In the genomic region with DNA sequence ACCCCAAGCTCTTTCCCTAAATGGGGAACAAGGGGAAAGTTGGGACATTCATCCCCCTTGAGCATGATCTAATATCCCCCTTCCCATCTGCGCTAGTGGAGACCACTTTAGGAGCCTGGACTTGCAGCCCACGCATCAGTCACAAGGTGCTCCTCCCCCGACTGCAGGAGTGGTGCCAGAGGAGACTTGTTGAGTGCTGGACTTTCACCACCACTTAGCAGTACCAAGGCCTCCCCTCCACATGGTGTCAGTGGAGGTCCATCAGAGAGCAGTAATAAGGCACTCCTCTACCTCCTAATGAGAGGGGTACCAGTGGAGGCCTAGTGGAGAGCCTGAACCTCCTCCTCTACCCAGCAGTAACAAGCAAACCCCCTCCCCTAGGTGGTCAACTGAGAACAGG, we compare ENCODE assay signal across 8 cellular contexts. TPM values are rescaled to one million over a fixed set of nuclear protein-coding genes. Genes with fewer than 3 reads are reported as not detected.
A peak's percentile ranks its signal among the peaks of the same experiment; 100 is the strongest.
DNase-seq lines count a peak whose midpoint lies in the region; ATAC-seq and TF ChIP-seq lines count a peak whose summit lies in the region.

No MANE protein-coding gene starts in this region.

- POLR2A ChIA-PET in activated CD8-positive, alpha-beta T cell treated with anti-CD3 and anti-CD28 coated beads for 36 hours (lab: Charles Lee) = no interaction called here
- POLR2A ChIA-PET in naive thymus-derived CD8-positive, alpha-beta T cell (lab: Charles Lee) = no interaction called here

- H3K27ac Mint-ChIP-seq in activated CD8-positive, alpha-beta T cell treated with anti-CD3 and anti-CD28 coated beads for 36 hours = no peak overlapping the region
- no peak overlapping the region for H3K27ac Mint-ChIP-seq in naive thymus-derived CD8-positive, alpha-beta T cell

- H3K4me1 Mint-ChIP-seq in activated CD8-positive, alpha-beta T cell treated with anti-CD3 and anti-CD28 coated beads for 36 hours (ENCODE audit: low read depth) = no peaks in the 10 kb centered on the region
- peaks cover 0 to 5% (median 0%) of the 10 kb centered on the region in 4 donors for H3K4me1 Mint-ChIP-seq in naive thymus-derived CD8-positive, alpha-beta T cell

- CTCF ChIA-PET in activated CD8-positive, alpha-beta T cell treated with anti-CD3 and anti-CD28 coated beads for 36 hours (lab: Charles Lee) = interaction anchor here (0.6 to 1.2 kb wide), 2 partner anchors 29 to 185 kb away, joined by 3 read pairs; no protein-coding TSS in a partner anchor

- no peaks in the 10 kb centered on the region for H3K36me3 Mint-ChIP-seq in activated CD8-positive, alpha-beta T cell treated with anti-CD3 and anti-CD28 coated beads for 36 hours (ENCODE audit: low read depth)
- H3K36me3 Mint-ChIP-seq in naive thymus-derived CD8-positive, alpha-beta T cell = no peaks in the 10 kb centered on the region

- H3K27me3 Mint-ChIP-seq in activated CD8-positive, alpha-beta T cell treated with anti-CD3 and anti-CD28 coated beads for 36 hours = no peaks in the 10 kb centered on the region
- H3K27me3 Mint-ChIP-seq in naive thymus-derived CD8-positive, alpha-beta T cell = peaks cover 0 to 2% (median 0%) of the 10 kb centered on the region in 5 donors

- intact Hi-C loops in activated CD8-positive, alpha-beta T cell treated with anti-CD3 and anti-CD28 coated beads for 36 hours (cut with micrococcal nuclease) = loop anchor here (10.0 kb wide), 1 partner anchor 183 kb away; no protein-coding TSS in a partner anchor

- DNase-seq in stimulated activated CD4-positive, alpha-beta T cell treated with anti-CD3 and anti-CD28 coated beads, Interleukin-15, amount 100 ng/mL, for 24 hours = peak; percentile 7
- DNase-seq in stimulated activated CD4-positive, alpha-beta T cell treated with anti-CD3 and anti-CD28 coated beads, Interleukin-2, amount 100 ng/mL, for 48 hours = no peak
- DNase-seq in activated CD8-positive, alpha-beta T cell treated with anti-CD3 and anti-CD28 coated beads for 36 hours = peak; percentile 40
- peak in 4 of 10 donors; percentile 11 to 24 (median 16) for DNase-seq in naive thymus-derived CD8-positive, alpha-beta T cell
- DNase-seq in NCI-H510A (lab: John Stamatoyannopoulos, UW) (no peak), AML-193 (lab: John Stamatoyannopoulos, UW) (no peak), NK-92 (lab: John Stamatoyannopoulos, UW; ENCODE audit: unreplicated experiment) (no peak)

- no peak overlapping the region for H3K4me3 Mint-ChIP-seq in activated CD8-positive, alpha-beta T cell treated with anti-CD3 and anti-CD28 coated beads for 36 hours
- H3K4me3 Mint-ChIP-seq in naive thymus-derived CD8-positive, alpha-beta T cell = no peak overlapping the region

- peak; percentile 86 for ATAC-seq in HG03354 (IDR thresholded peaks at IDR 0.05; ENCODE audit: poor library complexity, severe bottlenecking, unreplicated experiment)
- ATAC-seq in activated CD8-positive, alpha-beta T cell treated with anti-CD3 and anti-CD28 coated beads for 36 hours = peak; percentile 79
- peak; percentile 51 to 77 for ATAC-seq in naive thymus-derived CD8-positive, alpha-beta T cell

- TF ChIP-seq CTCF in activated CD8-positive, alpha-beta T cell treated with anti-CD3 and anti-CD28 coated beads for 36 hours (IDR thresholded peaks at IDR 0.05) = no peak

- no peaks in the 10 kb centered on the region for H3K9me3 Mint-ChIP-seq in activated CD8-positive, alpha-beta T cell treated with anti-CD3 and anti-CD28 coated beads for 36 hours
- H3K9me3 Mint-ChIP-seq in naive thymus-derived CD8-positive, alpha-beta T cell = no peaks in the 10 kb centered on the region

RNA-seq across cellular contexts. Expression of gene CAB39L, which starts 22.5 kb away (rescaled TPM):
- total RNA-seq in activated CD8-positive, alpha-beta T cell treated with anti-CD3 and anti-CD28 coated beads for 36 hours = 1 to 10 TPM; 2.6 to 3.1 TPM
- 1 to 10 TPM; 5.3 to 9.2 TPM for total RNA-seq in naive thymus-derived CD8-positive, alpha-beta T cell
- polyA plus RNA-seq in naive thymus-derived CD8-positive, alpha-beta T cell = 1 to 10 TPM; 4.3 to 5.2 (median 4.3) TPM

RNA-seq across cellular contexts. Expression of gene SETDB2, which starts 22.7 kb away (rescaled TPM):
- total RNA-seq in activated CD8-positive, alpha-beta T cell treated with anti-CD3 and anti-CD28 coated beads for 36 hours = 10 to 100 TPM; 11.3 to 11.5 TPM
- total RNA-seq in naive thymus-derived CD8-positive, alpha-beta T cell = 10 to 100 TPM; 30.5 to 31.6 TPM
- 10 to 100 TPM; 13.3 to 14.7 (median 13.7) TPM for polyA plus RNA-seq in naive thymus-derived CD8-positive, alpha-beta T cell

Comparison
In these comparisons a context has a peak if more than half of its experiments do, and no peak if none do; other contexts are left out.
1. DNase-seq: peak in stimulated activated CD4-positive, alpha-beta T cell treated with anti-CD3 and anti-CD28 coated beads, Interleukin-15, amount 100 ng/mL, for 24 hours (single experiment) and activated CD8-positive, alpha-beta T cell treated with anti-CD3 and anti-CD28 coated beads for 36 hours (single experiment); none in stimulated activated CD4-positive, alpha-beta T cell treated with anti-CD3 and anti-CD28 coated beads, Interleukin-2, amount 100 ng/mL, for 48 hours (0 of 2), NCI-H510A (single experiment), AML-193 (0 of 2) and NK-92 (single experiment).
2. Peak in every context shown above with its lines, with median percentiles within 50 percentile points of each other: ATAC-seq.